10 cellular contexts compared by ENCODE assay signal in genomic region chr18:39946623-39947061, GRCh38.
A peak's percentile ranks its signal among the peaks of the same experiment; 100 is the strongest.
DNase-seq lines count a peak whose midpoint lies in the region; ATAC-seq and TF ChIP-seq lines count a peak whose summit lies in the region.
"Had no signal": no experiment of that assay in that cellular context is flagged by ENCODE, and none has a peak within 500 bp of the region (broad histone marks: within the 10 kb centered on the region; RNA-seq: fewer than 3 reads in every experiment).

No MANE protein-coding gene starts in this region.

- no peaks in the 10 kb centered on the region for H3K36me3 ChIP-seq in MG63
- no peaks in the 10 kb centered on the region for H3K36me3 ChIP-seq in neural cell (ENCODE audit: insufficient read depth, low read length)

- H3K27ac Mint-ChIP-seq in Calu3 (ENCODE audit: unreplicated experiment) = peak overlapping the region; percentile 63
- H3K27ac Mint-ChIP-seq: nephron had no signal

- BruUV-seq in Calu3 (replicated peaks; lab: Mats Ljungman, UMichigan) = no TSS peak

- H3K27me3 ChIP-seq in MG63 (no peaks in the 10 kb centered on the region), neural cell (ENCODE audit: insufficient read depth, low read depth, low read length) (no peaks in the 10 kb centered on the region)

- H3F3A ChIP-seq in neural cell (ENCODE audit: insufficient read depth, low read length, poor library complexity, severe bottlenecking) = peaks cover 3% of the 10 kb centered on the region

- TF ChIP-seq CTCF in Calu3 (IDR thresholded peaks at IDR 0.05; ENCODE audit: unreplicated experiment) (no peak), choroid plexus epithelial cell (conservative IDR thresholded peaks at IDR 0.05; ENCODE audit: low read depth, low read length) (no peak), neural cell (IDR thresholded peaks at IDR 0.05; ENCODE audit: poor library complexity, severe bottlenecking) (no peak)

- H3K79me2 ChIP-seq in neural cell (replicated peaks; ENCODE audit: insufficient read depth, low read length) = no peaks in the 10 kb centered on the region

- no peak overlapping the region for H2AFZ ChIP-seq in neural cell (ENCODE audit: low read depth, low read length)

- no peaks in the 10 kb centered on the region for H4K20me1 ChIP-seq in neural cell (ENCODE audit: insufficient read depth)

- no peaks in the 10 kb centered on the region for H3K27me3 Mint-ChIP-seq in Calu3 (ENCODE audit: unreplicated experiment)

- H3K9me2 ChIP-seq in neural cell (ENCODE audit: insufficient read depth, low read length) = no peaks in the 10 kb centered on the region

- no peak overlapping the region for H3K9ac ChIP-seq in neural cell (ENCODE audit: low read length)

- no peak for ATAC-seq in GM21515 (IDR thresholded peaks at IDR 0.05; ENCODE audit: unreplicated experiment)

- H3K9me3 ChIP-seq in MG63 (no peaks in the 10 kb centered on the region), neural cell (ENCODE audit: low read length) (no peaks in the 10 kb centered on the region)

- H3K4me2 ChIP-seq in neural cell (ENCODE audit: low read length) = no peak overlapping the region

- TF ChIP-seq RAD21 in neural cell (conservative IDR thresholded peaks at IDR 0.05) = no peak

- H3K27ac ChIP-seq in neural cell (ENCODE audit: low read length) = peak overlapping the region; percentile 39

- CTCF ChIA-PET in Calu3 (lab: Charles Lee) = no interaction called here

- no peaks in the 10 kb centered on the region for H3K9me3 Mint-ChIP-seq in Calu3 (ENCODE audit: low read depth, unreplicated experiment)
- H3K9me3 Mint-ChIP-seq: nephron had no signal

- DNase-seq in Calu3 (peak; percentile 64), MG63 (peak; percentile 32), choroid plexus epithelial cell (ENCODE audit: low read depth) (peak; percentile 97), NCI-H1105 (lab: John Stamatoyannopoulos, UW) (no peak), GDM1 (lab: John Stamatoyannopoulos, UW) (no peak), epidermal melanocyte (ENCODE audit: insufficient read length, low spot score) (no peak)
- DNase-seq: NCI-H510A treated with DMSO at 0.1 percent for 48 hours had no signal

- peaks cover 6% of the 10 kb centered on the region for H3K36me3 Mint-ChIP-seq in Calu3 (ENCODE audit: insufficient read depth, unreplicated experiment)

- H3K4me3 Mint-ChIP-seq in Calu3 (ENCODE audit: low read depth, unreplicated experiment) = no peak overlapping the region
- H3K4me3 Mint-ChIP-seq: nephron had no signal

- intact Hi-C loops in Calu3 (cut with micrococcal nuclease; ENCODE audit: unreplicated experiment) = loop anchor here (10.0 kb wide), 1 partner anchor 208 kb away; no protein-coding TSS in a partner anchor

- H3K4me3 ChIP-seq in MG63 (no peak overlapping the region), choroid plexus epithelial cell (ENCODE audit: low read depth, low read length) (no peak overlapping the region), neural cell (ENCODE audit: low read length) (no peak overlapping the region)

- H3K4me1 Mint-ChIP-seq in Calu3 (ENCODE audit: low read depth, unreplicated experiment) = peaks cover 45% of the 10 kb centered on the region

- TF ChIP-seq EP300 in neural cell (conservative IDR thresholded peaks at IDR 0.05; ENCODE audit: poor library complexity, severe bottlenecking) = no peak

TF ChIP-seq in neural cell, 6 proteins besides CTCF, POLR2A, EP300 and RAD21:
- peak; percentile 35 for TF ChIP-seq POLR2AphosphoS5 (IDR thresholded peaks at IDR 0.05)
- TF ChIP-seq TAF1 (IDR thresholded peaks at IDR 0.05; ENCODE audit: low read depth) = no peak

Comparison
In these comparisons a context has a peak if more than half of its experiments do, and no peak if none do; other contexts are left out.
1. DNase-seq: peak in Calu3 (single experiment), MG63 (single experiment) and choroid plexus epithelial cell (single experiment); none in NCI-H1105 (single experiment), GDM1 (single experiment) and epidermal melanocyte (single experiment).